In genomic region chr10:47414227-47414592, GRCh38 we compare ENCODE assay signal across 8 cellular contexts. TPM values are rescaled to one million over a fixed set of nuclear protein-coding genes. Genes with fewer than 3 reads are reported as not detected.
"Had no signal": no experiment of that assay in that cellular context is flagged by ENCODE, and none has a peak within 500 bp of the region (broad histone marks: within the 10 kb centered on the region; RNA-seq: fewer than 3 reads in every experiment).

No MANE protein-coding gene starts in this region.

- H3K4me1 ChIP-seq: HAP-1 had no signal

- H3K9ac ChIP-seq: GM23248 had no signal

- H2AFZ ChIP-seq: GM23248 had no signal

- H3K9me3 ChIP-seq: HAP-1 had no signal

- H3K27ac ChIP-seq: GM23248, HL-60 had no signal

- ATAC-seq: HCT116, HepG2 had no signal

- DNase-seq: GM23248, GOT3, H7, HFFc6 had no signal

- H3K36me3 ChIP-seq: HAP-1 had no signal

- H3K4me3 ChIP-seq: GM23248, HAP-1 had no signal

RNA-seq across cellular contexts. Expression of gene ZNF488, which starts 30.1 kb away (rescaled TPM):
- total RNA-seq: GM23248 had no signal
